In genomic region chr20:48482790-48483189, GRCh38 we compare ENCODE assay signal across 27 cellular contexts.
"Had no signal": no experiment of that assay in that cellular context is flagged by ENCODE, and none has a peak within 500 bp of the region (broad histone marks: within the 10 kb centered on the region; RNA-seq: fewer than 3 reads in every experiment).

No MANE protein-coding gene starts in this region.

- H3K36me3 ChIP-seq: ascending aorta, MG63 had no signal

- DNase-seq: activated B cell treated with CpG ODN at 0.5 μM for 24 hours; activated CD4-positive, alpha-beta T cell treated with anti-CD3 and anti-CD28 coated beads for 1 hour; activated CD4-positive, alpha-beta T cell treated with anti-CD3 and anti-CD28 coated beads, Interleukin-2, amount 10 ng/mL, durations not matched to agents 24 days and 14 days; activated CD4-positive, alpha-beta T cell treated with anti-CD3 and anti-CD28 coated beads, Interleukin-2, amount 50 U/mL, for 48 hours; activated CD8-positive, alpha-beta memory T cell treated with anti-CD3 and anti-CD28 coated beads, Interleukin-2, amount 10 ng/mL, durations not matched to agents 7 days and 5 days; activated effector memory CD4-positive, alpha-beta T cell treated with anti-CD3 and anti-CD28 coated beads, Interleukin-2, amount 50 U/mL, for 16 hours; activated naive CD4-positive, alpha-beta T cell treated with Interleukin-2 at 50 U/mL for 16 hours; activated naive CD8-positive, alpha-beta T cell treated with anti-CD3 and anti-CD28 coated beads, Interleukin-2, amount 50 U/mL, for 24 hours; activated T-cell treated with anti-CD3 and anti-CD28 coated beads, Interleukin-2, amount 50 U/mL, for 24 hours; amniotic stem cell; body of pancreas; central memory CD4-positive, alpha-beta T cell; MG63; MV-4-11; NCI-H1092 treated with DMSO at 0.1 percent for 48 hours; NCI-H1436; NCI-H1694 treated with DMSO at 0.1 percent for 48 hours; NCI-H2029 treated with DMSO at 0.1 percent for 48 hours; NCI-H510A treated with DMSO at 0.1 percent for 48 hours; PC-9; T-cell; T-helper 2 cell; T1000 had no signal

- H3K4me3 ChIP-seq: ascending aorta, body of pancreas, MG63, PC-9, SK-N-MC had no signal

- H3K4me1 ChIP-seq: ascending aorta, body of pancreas had no signal

- H2AFZ ChIP-seq: PC-9 had no signal

- ATAC-seq: activated CD8-positive, alpha-beta memory T cell treated with anti-CD3 and anti-CD28 coated beads, Interleukin-2, amount 10 ng/mL, durations not matched to agents 7 days and 5 days; activated naive CD4-positive, alpha-beta T cell treated with anti-CD3 and anti-CD28 coated beads, Interleukin-2, amount 50 U/mL, for 72 hours; activated naive CD8-positive, alpha-beta T cell treated with anti-CD3 and anti-CD28 coated beads, Interleukin-2, amount 50 U/mL, for 24 hours; body of pancreas; T-cell had no signal

- H3K36me3 Mint-ChIP-seq: activated CD8-positive, alpha-beta memory T cell treated with anti-CD3 and anti-CD28 coated beads, Interleukin-2, amount 10 ng/mL, durations not matched to agents 7 days and 5 days; activated naive CD4-positive, alpha-beta T cell treated with anti-CD3 and anti-CD28 coated beads, Interleukin-2, amount 50 U/mL, for 72 hours; T-cell had no signal

- H3K9me3 Mint-ChIP-seq: activated B cell treated with CpG ODN at 0.5 μM for 24 hours; activated CD4-positive, alpha-beta T cell treated with anti-CD3 and anti-CD28 coated beads, Interleukin-2, amount 10 ng/mL, durations not matched to agents 24 days and 14 days; activated naive CD4-positive, alpha-beta T cell treated with anti-CD3 and anti-CD28 coated beads, Interleukin-2, amount 50 U/mL, for 72 hours; activated naive CD8-positive, alpha-beta T cell treated with anti-CD3 and anti-CD28 coated beads, Interleukin-2, amount 50 U/mL, for 24 hours; activated T-cell treated with anti-CD3 and anti-CD28 coated beads, Interleukin-2, amount 50 U/mL, for 24 hours; activated T-helper 1 cell treated with anti-CD3 and anti-CD28 coated beads, Interleukin-12 subunit alpha, Interleukin-12 subunit beta, Interleukin-2, Interleukin-4 antibody, amounts not matched to agents 30 ng/mL and 10 ng/mL and 1 ng/mL, durations not matched to agents 14 hours and 24 hours and 36 hours; T-cell had no signal

- H3K4me2 ChIP-seq: PC-9 had no signal

- H3K4me3 Mint-ChIP-seq: activated B cell treated with CpG ODN at 0.5 μM for 24 hours; activated CD4-positive, alpha-beta T cell treated with anti-CD3 and anti-CD28 coated beads, Interleukin-2, amount 10 ng/mL, durations not matched to agents 24 days and 14 days; activated CD8-positive, alpha-beta memory T cell treated with anti-CD3 and anti-CD28 coated beads, Interleukin-2, amount 10 ng/mL, durations not matched to agents 7 days and 5 days; activated naive CD8-positive, alpha-beta T cell treated with anti-CD3 and anti-CD28 coated beads, Interleukin-2, amount 50 U/mL, for 24 hours; activated T-cell treated with anti-CD3 and anti-CD28 coated beads, Interleukin-2, amount 50 U/mL, for 24 hours; activated T-helper 1 cell treated with anti-CD3 and anti-CD28 coated beads, Interleukin-12 subunit alpha, Interleukin-12 subunit beta, Interleukin-2, Interleukin-4 antibody, amounts not matched to agents 30 ng/mL and 10 ng/mL and 1 ng/mL, durations not matched to agents 14 hours and 24 hours and 36 hours; T-cell had no signal

- H3K9me3 ChIP-seq: ascending aorta, body of pancreas, MG63 had no signal

- H3K27ac Mint-ChIP-seq: activated B cell treated with CpG ODN at 0.5 μM for 24 hours; activated CD4-positive, alpha-beta T cell treated with anti-CD3 and anti-CD28 coated beads, Interleukin-2, amount 10 ng/mL, durations not matched to agents 24 days and 14 days; activated CD8-positive, alpha-beta memory T cell treated with anti-CD3 and anti-CD28 coated beads, Interleukin-2, amount 10 ng/mL, durations not matched to agents 7 days and 5 days; activated naive CD4-positive, alpha-beta T cell treated with anti-CD3 and anti-CD28 coated beads, Interleukin-2, amount 50 U/mL, for 72 hours; activated naive CD8-positive, alpha-beta T cell treated with anti-CD3 and anti-CD28 coated beads, Interleukin-2, amount 50 U/mL, for 24 hours; activated T-cell treated with anti-CD3 and anti-CD28 coated beads, Interleukin-2, amount 50 U/mL, for 24 hours; activated T-helper 1 cell treated with anti-CD3 and anti-CD28 coated beads, Interleukin-12 subunit alpha, Interleukin-12 subunit beta, Interleukin-2, Interleukin-4 antibody, amounts not matched to agents 30 ng/mL and 10 ng/mL and 1 ng/mL, durations not matched to agents 14 hours and 24 hours and 36 hours; T-cell had no signal

- H3K27me3 ChIP-seq: ascending aorta, body of pancreas had no signal

- H3K4me1 Mint-ChIP-seq: activated B cell treated with CpG ODN at 0.5 μM for 24 hours; activated CD4-positive, alpha-beta T cell treated with anti-CD3 and anti-CD28 coated beads, Interleukin-2, amount 10 ng/mL, durations not matched to agents 24 days and 14 days; activated naive CD8-positive, alpha-beta T cell treated with anti-CD3 and anti-CD28 coated beads, Interleukin-2, amount 50 U/mL, for 24 hours; T-cell had no signal

- H3K27ac ChIP-seq: ascending aorta, body of pancreas, PC-9, SK-N-MC had no signal
